ENCODE assay signal across 24 cellular contexts in the genomic region with DNA sequence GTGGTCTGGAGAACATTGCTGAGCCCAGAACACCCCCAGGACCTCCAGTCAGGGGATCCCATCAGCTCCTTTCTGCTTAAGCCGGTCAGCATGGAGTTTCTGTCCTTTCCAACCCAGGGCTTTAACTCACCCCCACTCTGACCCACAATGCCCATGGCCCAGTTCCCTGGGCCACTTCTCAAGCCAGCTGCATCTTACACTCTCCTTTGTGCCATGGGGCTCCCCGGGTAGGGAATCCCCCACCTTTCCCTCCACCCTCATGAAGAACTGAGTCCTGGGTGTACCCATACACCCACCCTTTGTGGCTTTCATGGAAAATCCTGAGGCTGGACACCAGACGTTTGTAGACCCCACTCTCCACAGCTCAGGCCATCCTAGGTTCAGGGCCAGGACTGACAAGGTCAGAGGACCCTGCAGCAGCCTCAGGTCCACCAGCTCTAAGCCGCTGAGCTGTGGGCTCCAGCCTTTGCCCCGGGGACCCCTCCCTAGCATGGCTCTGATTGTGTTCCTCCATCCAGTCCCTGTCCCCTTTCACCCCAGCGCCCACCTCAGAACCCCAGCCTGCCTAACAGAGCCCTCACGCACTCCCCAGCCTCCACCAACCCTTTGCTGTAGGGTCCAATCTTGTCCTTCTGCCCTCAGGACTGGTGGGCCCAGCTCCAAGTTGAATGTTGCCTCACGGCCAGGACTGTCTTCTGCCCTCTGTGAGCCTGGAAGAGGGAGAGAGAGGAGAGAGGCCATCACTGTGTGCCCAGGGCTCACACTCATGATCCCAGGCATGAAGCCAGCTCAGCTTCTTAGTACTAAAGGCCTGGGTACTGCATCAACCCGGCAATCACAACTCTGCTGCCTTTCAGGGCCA.
"Had no signal": no experiment of that assay in that cellular context is flagged by ENCODE, and none has a peak within 500 bp of the region (broad histone marks: within the 10 kb centered on the region; RNA-seq: fewer than 3 reads in every experiment).

No MANE protein-coding gene starts in this region.

- H3K36me3 Mint-ChIP-seq: memory B cell, naive B cell had no signal

- H3K4me3 ChIP-seq: body of pancreas, cardiac muscle cell, left lung, mucosa of descending colon, pancreas, right lobe of liver, smooth muscle cell, upper lobe of left lung had no signal

- H3K27ac ChIP-seq: body of pancreas, cardiac muscle cell, left lung, neutrophil, pancreas, right lobe of liver, upper lobe of left lung had no signal

- H3K27ac Mint-ChIP-seq: activated B cell treated with CpG ODN at 0.5 μM for 24 hours; activated CD4-positive, alpha-beta T cell treated with anti-CD3 and anti-CD28 coated beads for 36 hours; activated naive CD8-positive, alpha-beta T cell treated with anti-CD3 and anti-CD28 coated beads, Interleukin-2, amount 50 U/mL, for 24 hours; dendritic cell treated with granulocyte-macrophage colony-stimulating factor and Interleukin-4, amounts not matched to agents 40 ng/mL and 50 ng/mL, for 4 days; memory B cell; naive B cell had no signal

- H3K27me3 ChIP-seq: body of pancreas, cardiac muscle cell, neutrophil, pancreas, right lobe of liver, upper lobe of left lung had no signal

- H3K4me2 ChIP-seq: smooth muscle cell had no signal

- H3K36me3 ChIP-seq: cardiac muscle cell, left lung, neutrophil, pancreas, right lobe of liver, upper lobe of left lung had no signal

- H3K9me3 ChIP-seq: body of pancreas, left lung, mucosa of descending colon, neutrophil, pancreas, right lobe of liver, upper lobe of left lung had no signal

- H3K4me3 Mint-ChIP-seq: activated B cell treated with CpG ODN at 0.5 μM for 24 hours; activated CD4-positive, alpha-beta T cell treated with anti-CD3 and anti-CD28 coated beads for 36 hours; activated naive CD8-positive, alpha-beta T cell treated with anti-CD3 and anti-CD28 coated beads, Interleukin-2, amount 50 U/mL, for 24 hours; dendritic cell treated with granulocyte-macrophage colony-stimulating factor and Interleukin-4, amounts not matched to agents 40 ng/mL and 50 ng/mL, for 4 days; memory B cell had no signal

- DNase-seq: activated B cell treated with CpG ODN at 0.5 μM for 24 hours; activated CD4-positive, alpha-beta T cell treated with anti-CD3 and anti-CD28 coated beads for 36 hours; activated CD4-positive, alpha-beta T cell treated with anti-CD3 and anti-CD28 coated beads, Interleukin-2, amount 50 U/mL, for 4 hours; activated gamma-delta T cell; activated naive CD4-positive, alpha-beta T cell treated with anti-CD3 and anti-CD28 coated beads, Interleukin-2, amount 50 U/mL, for 16 hours; activated naive CD8-positive, alpha-beta T cell treated with anti-CD3 and anti-CD28 coated beads, Interleukin-2, amount 50 U/mL, for 24 hours; activated T-cell treated with anti-CD3 and anti-CD28 coated beads for 4 hours; body of pancreas; effector CD8-positive, alpha-beta T cell; foreskin melanocyte; mucosa of descending colon; naive B cell; pancreas; stimulated activated CD4-positive, alpha-beta T cell treated with anti-CD3 and anti-CD28 coated beads, Interleukin-4, amount 100 ng/mL, for 1 hour; stimulated activated naive CD4-positive, alpha-beta T cell treated with Interleukin-2 at 50 U/mL for 16 hours; T1000 had no signal

- H3K4me1 Mint-ChIP-seq: activated B cell treated with CpG ODN at 0.5 μM for 24 hours; activated CD4-positive, alpha-beta T cell treated with anti-CD3 and anti-CD28 coated beads for 36 hours; activated naive CD8-positive, alpha-beta T cell treated with anti-CD3 and anti-CD28 coated beads, Interleukin-2, amount 50 U/mL, for 24 hours; memory B cell; naive B cell had no signal

- H3K27me3 Mint-ChIP-seq: activated naive CD8-positive, alpha-beta T cell treated with anti-CD3 and anti-CD28 coated beads, Interleukin-2, amount 50 U/mL, for 24 hours; dendritic cell treated with granulocyte-macrophage colony-stimulating factor and Interleukin-4, amounts not matched to agents 40 ng/mL and 50 ng/mL, for 4 days had no signal

- ATAC-seq: activated CD4-positive, alpha-beta T cell treated with anti-CD3 and anti-CD28 coated beads for 36 hours; activated naive CD8-positive, alpha-beta T cell treated with anti-CD3 and anti-CD28 coated beads, Interleukin-2, amount 50 U/mL, for 24 hours; body of pancreas; left lung; mucosa of descending colon; pancreas; right lobe of liver had no signal

- FAIRE-seq: pancreas had no signal

- H3K4me1 ChIP-seq: body of pancreas, left lung, pancreas, right lobe of liver, upper lobe of left lung had no signal

- H3K9me3 Mint-ChIP-seq: activated B cell treated with CpG ODN at 0.5 μM for 24 hours; activated naive CD8-positive, alpha-beta T cell treated with anti-CD3 and anti-CD28 coated beads, Interleukin-2, amount 50 U/mL, for 24 hours; dendritic cell treated with granulocyte-macrophage colony-stimulating factor and Interleukin-4, amounts not matched to agents 40 ng/mL and 50 ng/mL, for 4 days; memory B cell; naive B cell had no signal
